ENCODE assay signal across 1 cellular context in the genomic region with DNA sequence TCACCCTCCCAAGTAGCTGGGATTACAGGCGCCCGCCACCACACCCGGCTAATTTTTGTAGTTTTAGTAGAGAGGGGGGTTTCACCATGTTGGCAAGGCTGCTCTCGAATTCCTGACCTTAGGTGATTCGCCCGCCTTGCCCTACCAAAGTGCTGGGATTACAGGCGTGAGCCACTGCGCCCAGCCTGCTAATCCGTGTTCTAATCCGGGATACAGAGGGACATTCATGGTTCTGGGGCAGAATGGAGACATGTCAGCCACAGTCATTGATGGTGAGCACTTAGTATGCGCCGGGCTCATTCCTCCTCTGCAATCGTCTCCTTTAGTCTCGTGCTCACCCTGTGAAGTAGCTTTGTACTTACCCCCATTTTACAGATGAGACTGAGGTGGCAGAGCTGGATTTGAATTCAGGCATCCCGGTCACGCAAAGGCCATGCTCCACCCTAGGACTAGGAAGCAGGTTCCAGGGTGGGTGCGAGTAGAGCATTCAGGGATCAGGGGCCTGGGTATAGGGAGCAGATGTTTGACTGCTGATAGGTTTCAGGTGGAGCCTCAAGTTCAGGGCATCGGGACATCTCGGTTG.
TF ChIP-seq lines count a peak whose summit lies in the region.

No MANE protein-coding gene starts in this region.

TF ChIP-seq in H1, 55 proteins besides CTCF, POLR2A, EP300 and RAD21:
- TF ChIP-seq EZH2 (IDR thresholded peaks at IDR 0.05; ENCODE audit: low read depth, low read length, severe bottlenecking), result no peak
- TF ChIP-seq CBX5 (IDR thresholded peaks at IDR 0.05; ENCODE audit: low read depth, low read length), result no peak
- TF ChIP-seq ZNF274 (IDR thresholded peaks at IDR 0.05; ENCODE audit: borderline replicate concordance, extremely low read depth, low read length), result no peak
- TF ChIP-seq POLR2AphosphoS5 (IDR thresholded peaks at IDR 0.05; ENCODE audit: low read depth, low read length), result 0 out of 2 replicates have a peak, but pooled peaks have one; percentile 38
- no peak for TF ChIP-seq BRCA1 (IDR thresholded peaks at IDR 0.05; ENCODE audit: low read depth, low read length)
